ENCODE assay signal across 16 cellular contexts in genomic region chr1:40982721-40983120, GRCh38. TPM values are rescaled to one million over a fixed set of nuclear protein-coding genes. Genes with fewer than 3 reads are reported as not detected.
DNase-seq lines count a peak whose midpoint lies in the region; ATAC-seq and TF ChIP-seq lines count a peak whose summit lies in the region.
"Had no signal": no experiment of that assay in that cellular context is flagged by ENCODE, and none has a peak within 500 bp of the region (broad histone marks: within the 10 kb centered on the region; RNA-seq: fewer than 3 reads in every experiment).

No MANE protein-coding gene starts in this region.

- no peak overlapping the region for H2BK20ac ChIP-seq in IMR-90 (ENCODE audit: low read depth, low read length)

- no peak overlapping the region for H2BK15ac ChIP-seq in IMR-90 (ENCODE audit: low read depth, low read length)

- CTCF ChIA-PET in IMR-90 (lab: Yijun Ruan, JAX): no interaction called here

- H4K5ac ChIP-seq in IMR-90 (ENCODE audit: low read depth, low read length): no peak overlapping the region

- 0 out of 2 replicates have a peak overlapping the region, but pooled peaks have one; percentile 15 for H3K23ac ChIP-seq in IMR-90 (ENCODE audit: low read depth, low read length)

- POLR2A ChIA-PET in IMR-90 (lab: Charles Lee; ENCODE audit: unreplicated experiment): no interaction called here

- intact Hi-C loops in IMR-90 (cut with micrococcal nuclease) (no loop called here), ascending aorta (cut with DNase I) (loop anchor here (5.0 to 10.0 kb wide), 4 partner anchors 65 to 382 kb away; partner anchors contain the start of gene FOXO6)

- H2AK5ac ChIP-seq in IMR-90 (ENCODE audit: low read depth, low read length): no peak overlapping the region

- ATAC-seq in IMR-90 (ENCODE audit: low read depth) (no peak), HG03442 (IDR thresholded peaks at IDR 0.05; ENCODE audit: unreplicated experiment) (no peak)
- no peak for ATAC-seq in activated CD4-positive, CD25-positive, alpha-beta regulatory T cell treated with anti-CD3 and anti-CD28 coated beads, Interleukin-2, amount 50 U/mL, for 24 hours
- ATAC-seq: left cardiac atrium had no signal

- no peak overlapping the region for H3K9ac ChIP-seq in IMR-90 (ENCODE audit: low read depth, low read length)

- H4K8ac ChIP-seq in IMR-90 (ENCODE audit: low read depth in 2 of 2, low read length in 2 of 2): no peak overlapping the region

- in situ Hi-C loops in IMR-90 (cut with MboI; ENCODE audit: low sequenced_read_pairs): no loop called here

- no TSS peak for BruUV-seq in IMR-90 (replicated peaks; lab: Mats Ljungman, UMichigan)

- H2BK5ac ChIP-seq in IMR-90 (ENCODE audit: low read depth, low read length, poor library complexity, severe bottlenecking): peak overlapping the region; percentile 12

- TF ChIP-seq CTCF in AG10803 (conservative IDR thresholded peaks at IDR 0.05; ENCODE audit: low read length) (no peak), IMR-90 (conservative IDR thresholded peaks at IDR 0.05; ENCODE audit: low read depth, low read length) (no peak), ascending aorta (IDR thresholded peaks at IDR 0.05) (no peak), osteoblast (IDR thresholded peaks at IDR 0.05; ENCODE audit: extremely low read depth, low read depth, low read length) (no peak)

- H3K4me2 ChIP-seq in IMR-90 (ENCODE audit: low read depth, low read length): no peak overlapping the region
- peak overlapping the region; percentile 21 for H3K4me2 ChIP-seq in osteoblast (ENCODE audit: insufficient read depth, low read length)

- WGBS in IMR-90 (ENCODE audit: extremely low coverage in 2 of 2, insufficient read length in 1 of 2), 2 experiments: no CpG with 5 or more reads among the region's 1 CpG

- DNase-seq in AG10803 (ENCODE audit: low read depth): peak; percentile 48
- DNase-seq in IMR-90: no peak
- no peak for DNase-seq in ascending aorta (ENCODE audit: low spot score in 2 of 2)
- peak; percentile 84 for DNase-seq in osteoblast (ENCODE audit: insufficient read length, low spot score, missing footprints)
- DNase-seq in cerebellar cortex (ENCODE audit: low spot score): no peak
- no peak for DNase-seq in RKO (ENCODE audit: low spot score)
- DNase-seq: BE2C, KG1, left cardiac atrium, NCI-H146, NCI-H226, posterior cingulate gyrus, SIG-M5 had no signal

- no peak for TF ChIP-seq RAD21 in IMR-90 (IDR thresholded peaks at IDR 0.05; ENCODE audit: low read length)

- H3K79me2 ChIP-seq in osteoblast (ENCODE audit: insufficient read depth, low read length): peaks cover 82% of the 10 kb centered on the region

- H3K4me3 ChIP-seq in AG10803 (ENCODE audit: low read length) (no peak overlapping the region), IMR-90 (ENCODE audit: insufficient read depth, low read depth, low read length) (no peak overlapping the region), ascending aorta (peak overlapping the region; percentile 78 to 83), osteoblast (ENCODE audit: insufficient read depth, low read length) (no peak overlapping the region)

- H3K14ac ChIP-seq in IMR-90 (replicated peaks; ENCODE audit: low read depth, low read length): no peak overlapping the region

- H3K4ac ChIP-seq in IMR-90 (ENCODE audit: low read depth, low read length): no peak overlapping the region

- H3K79me1 ChIP-seq in IMR-90 (ENCODE audit: low read depth in 1 of 2, low read length in 2 of 2): peaks cover 25 to 74% of the 10 kb centered on the region in 2 experiments

- TF ChIP-seq POLR2A in IMR-90 (IDR thresholded peaks at IDR 0.05; ENCODE audit: low read depth, low read length): no peak

- H3K36me3 ChIP-seq in IMR-90 (ENCODE audit: control insufficient read depth, insufficient read depth, low read length): peaks cover 18% of the 10 kb centered on the region
- peaks cover 15 to 39% of the 10 kb centered on the region in 2 donors for H3K36me3 ChIP-seq in ascending aorta
- H3K36me3 ChIP-seq in osteoblast (ENCODE audit: insufficient read depth, low read length): peaks cover 38% of the 10 kb centered on the region

- no peak overlapping the region for H2BK120ac ChIP-seq in IMR-90 (ENCODE audit: low read depth, low read length)

- dilution Hi-C loops in IMR-90 (cut with HindIII; ENCODE audit: low sequenced_read_pairs, unreplicated experiment): no loop called here

- no peak overlapping the region for H3K18ac ChIP-seq in IMR-90 (ENCODE audit: low read depth, low read length)

- H3K27ac ChIP-seq in IMR-90 (ENCODE audit: insufficient read depth, low read length): no peak overlapping the region
- H3K27ac ChIP-seq in ascending aorta: peak overlapping the region; percentile 85 to 96
- peak overlapping the region; percentile 55 for H3K27ac ChIP-seq in osteoblast (ENCODE audit: low read depth, low read length)
- H3K27ac ChIP-seq: HL-60 had no signal

- H3K9me1 ChIP-seq in IMR-90 (ENCODE audit: insufficient read depth, low read length): peaks cover 16% of the 10 kb centered on the region

- no peak overlapping the region for H4K91ac ChIP-seq in IMR-90 (ENCODE audit: insufficient read depth, low read depth, low read length)

- H4K20me1 ChIP-seq in IMR-90 (ENCODE audit: insufficient read depth, low read length) (peaks cover 39% of the 10 kb centered on the region), osteoblast (ENCODE audit: insufficient read depth, low read length) (peaks cover 21% of the 10 kb centered on the region)

- H2AFZ ChIP-seq in IMR-90 (replicated peaks; ENCODE audit: low read length, poor library complexity) (no peak overlapping the region), osteoblast (ENCODE audit: low read length) (no peak overlapping the region)

- H3K27me3 ChIP-seq in IMR-90 (ENCODE audit: control insufficient read depth, insufficient read depth, low read length): no peaks in the 10 kb centered on the region
- H3K27me3 ChIP-seq in ascending aorta: no peaks in the 10 kb centered on the region
- no peaks in the 10 kb centered on the region for H3K27me3 ChIP-seq in osteoblast (ENCODE audit: insufficient read depth, low read length)
- H3K27me3 ChIP-seq: BE2C had no signal

- H3K9me3 ChIP-seq in IMR-90 (ENCODE audit: control insufficient read depth, insufficient read depth, low read length) (no peaks in the 10 kb centered on the region), ascending aorta (no peaks in the 10 kb centered on the region), osteoblast (ENCODE audit: low read depth, low read length) (no peaks in the 10 kb centered on the region)
- H3K9me3 ChIP-seq: BE2C had no signal

- no peak overlapping the region for H2AK9ac ChIP-seq in IMR-90 (replicated peaks; ENCODE audit: low read depth, low read length, poor library complexity)

- peaks cover 30% of the 10 kb centered on the region for H3K4me1 ChIP-seq in IMR-90 (ENCODE audit: control insufficient read depth, insufficient read depth, low read length)
- H3K4me1 ChIP-seq in ascending aorta: peaks cover 11 to 43% of the 10 kb centered on the region in 2 donors
- H3K4me1 ChIP-seq in osteoblast (ENCODE audit: insufficient read depth, low read length): peaks cover 47% of the 10 kb centered on the region
- H3K4me1 ChIP-seq: BE2C had no signal

- H3K56ac ChIP-seq in IMR-90 (ENCODE audit: extremely low read depth, insufficient read depth, low read length): no peak overlapping the region

TF ChIP-seq in IMR-90, 13 proteins besides CTCF, POLR2A, EP300 and RAD21:
- TF ChIP-seq MAZ (IDR thresholded peaks at IDR 0.05; ENCODE audit: borderline replicate concordance, low read depth, low read length) (no peak), NFE2L2 (IDR thresholded peaks at IDR 0.05; ENCODE audit: low read depth, low read length) (no peak), SMC3 (IDR thresholded peaks at IDR 0.05; ENCODE audit: low read depth, low read length) (no peak), CEBPB (IDR thresholded peaks at IDR 0.05; ENCODE audit: low read depth, low read length) (no peak), RCOR1 (IDR thresholded peaks at IDR 0.05; ENCODE audit: insufficient replicate concordance, low read length) (no peak), BHLHE40 (IDR thresholded peaks at IDR 0.05; ENCODE audit: low read depth, low read length) (no peak), CHD1 (IDR thresholded peaks at IDR 0.05; ENCODE audit: low read depth, low read length) (no peak), MXI1 (IDR thresholded peaks at IDR 0.05; ENCODE audit: borderline replicate concordance, low read depth, low read length) (no peak), FOS (IDR thresholded peaks at IDR 0.05; ENCODE audit: low read depth, low read length) (no peak)
- TF ChIP-seq, protein P1, sequence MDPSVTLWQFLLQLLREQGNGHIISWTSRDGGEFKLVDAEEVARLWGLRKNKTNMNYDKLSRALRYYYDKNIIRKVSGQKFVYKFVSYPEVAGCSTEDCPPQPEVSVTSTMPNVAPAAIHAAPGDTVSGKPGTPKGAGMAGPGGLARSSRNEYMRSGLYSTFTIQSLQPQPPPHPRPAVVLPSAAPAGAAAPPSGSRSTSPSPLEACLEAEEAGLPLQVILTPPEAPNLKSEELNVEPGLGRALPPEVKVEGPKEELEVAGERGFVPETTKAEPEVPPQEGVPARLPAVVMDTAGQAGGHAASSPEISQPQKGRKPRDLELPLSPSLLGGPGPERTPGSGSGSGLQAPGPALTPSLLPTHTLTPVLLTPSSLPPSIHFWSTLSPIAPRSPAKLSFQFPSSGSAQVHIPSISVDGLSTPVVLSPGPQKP (IDR thresholded peaks at IDR 0.05; ENCODE audit: borderline replicate concordance, low read depth, low read length): no peak
- TF ChIP-seq, protein P2, sequence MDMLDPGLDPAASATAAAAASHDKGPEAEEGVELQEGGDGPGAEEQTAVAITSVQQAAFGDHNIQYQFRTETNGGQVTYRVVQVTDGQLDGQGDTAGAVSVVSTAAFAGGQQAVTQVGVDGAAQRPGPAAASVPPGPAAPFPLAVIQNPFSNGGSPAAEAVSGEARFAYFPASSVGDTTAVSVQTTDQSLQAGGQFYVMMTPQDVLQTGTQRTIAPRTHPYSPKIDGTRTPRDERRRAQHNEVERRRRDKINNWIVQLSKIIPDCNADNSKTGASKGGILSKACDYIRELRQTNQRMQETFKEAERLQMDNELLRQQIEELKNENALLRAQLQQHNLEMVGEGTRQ (IDR thresholded peaks at IDR 0.05; ENCODE audit: low read depth, low read length): no peak

RNA-seq across cellular contexts. Expression of gene CTPS1, which starts 3.2 kb away (rescaled TPM):
- 41.0 and 45.5 TPM in 2 replicates for total RNA-seq in IMR-90 (2012; rRNA removed)
- polyA plus RNA-seq in IMR-90 (2012; rRNA removed): 40.4 and 43.2 TPM in 2 replicates
- polyA plus RNA-seq in IMR-90 (2012; cell fraction: cytosol; rRNA removed): 11.2 and 42.3 TPM in 2 replicates
- 23.0 and 58.3 TPM in 2 replicates for polyA plus RNA-seq in IMR-90 (2012; cell fraction: nucleus; rRNA removed; ENCODE audit: low replicate concordance)
- total RNA-seq in ascending aorta: 33.0 TPM
- total RNA-seq in osteoblast: 16.5 and 19.2 TPM in 2 replicates

RNA-seq across cellular contexts. Expression of gene SLFNL1, which starts 38.8 kb away (rescaled TPM):
- under 0.01 TPM in 2 replicates for total RNA-seq in IMR-90 (2012; rRNA removed)
- polyA plus RNA-seq in IMR-90 (2012; rRNA removed): 0.07 and 0.09 TPM in 2 replicates
- polyA plus RNA-seq in IMR-90 (2012; cell fraction: cytosol; rRNA removed): 0.02 TPM in 1 of 2 replicates, not detected in the other
- 0.30 and 0.76 TPM in 2 replicates for polyA plus RNA-seq in IMR-90 (2012; cell fraction: nucleus; rRNA removed; ENCODE audit: low replicate concordance)
- total RNA-seq in ascending aorta: not detected
- 0.59 and 0.72 TPM in 2 replicates for total RNA-seq in osteoblast

Comparison
In these comparisons a context has a peak if more than half of its experiments do, and no peak if none do; other contexts are left out.
1. DNase-seq: peak in AG10803 (single experiment) and osteoblast (single experiment); none in IMR-90 (single experiment), ascending aorta (0 of 2), cerebellar cortex (single experiment) and RKO (single experiment).
2. H3K4me3 ChIP-seq: peak in ascending aorta (2 of 2); none in AG10803 (single experiment), IMR-90 (single experiment) and osteoblast (single experiment).